1 cellular context compared by ENCODE assay signal in the genomic region with DNA sequence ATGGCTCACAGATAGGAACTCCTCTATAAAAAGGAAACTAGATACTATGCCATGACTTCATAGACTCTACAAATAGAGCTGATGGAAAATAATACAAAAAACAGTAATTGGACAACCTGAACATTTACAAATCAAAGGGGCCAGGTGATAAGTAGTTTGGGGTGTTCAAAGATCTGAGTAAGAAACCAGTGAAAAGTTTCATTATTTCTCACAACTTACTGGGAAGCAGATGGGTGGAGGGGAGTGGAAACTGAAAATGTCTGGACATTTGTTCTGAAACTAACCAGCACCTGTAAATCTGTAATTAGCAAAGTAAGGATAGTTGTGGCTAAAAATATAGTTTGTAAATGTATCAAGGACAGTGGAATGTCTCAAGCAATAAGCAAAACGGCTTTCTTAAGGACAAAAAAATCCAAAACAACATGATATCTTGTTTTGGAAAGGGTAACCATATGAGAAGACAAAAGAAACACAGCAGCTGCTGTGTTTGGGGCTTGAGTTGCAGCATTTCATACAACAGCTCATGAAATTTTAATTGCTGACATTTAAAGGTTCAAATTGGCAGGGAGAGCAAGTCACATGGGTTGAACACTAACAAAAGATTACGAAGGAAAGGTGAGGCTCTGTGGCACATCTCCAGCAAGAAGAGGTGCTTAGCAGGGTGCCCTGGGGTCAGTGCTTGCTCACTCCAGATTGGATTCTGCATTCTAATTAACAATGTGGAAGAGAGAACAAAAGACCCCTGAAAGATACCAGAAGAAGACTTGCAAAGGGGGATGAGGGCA.
TF ChIP-seq lines count a peak whose summit lies in the region.

No MANE protein-coding gene starts in this region.

TF ChIP-seq in GM12878, 131 proteins besides CTCF, POLR2A, EP300 and RAD21 (continued from another document):
- TF ChIP-seq, protein P1, sequence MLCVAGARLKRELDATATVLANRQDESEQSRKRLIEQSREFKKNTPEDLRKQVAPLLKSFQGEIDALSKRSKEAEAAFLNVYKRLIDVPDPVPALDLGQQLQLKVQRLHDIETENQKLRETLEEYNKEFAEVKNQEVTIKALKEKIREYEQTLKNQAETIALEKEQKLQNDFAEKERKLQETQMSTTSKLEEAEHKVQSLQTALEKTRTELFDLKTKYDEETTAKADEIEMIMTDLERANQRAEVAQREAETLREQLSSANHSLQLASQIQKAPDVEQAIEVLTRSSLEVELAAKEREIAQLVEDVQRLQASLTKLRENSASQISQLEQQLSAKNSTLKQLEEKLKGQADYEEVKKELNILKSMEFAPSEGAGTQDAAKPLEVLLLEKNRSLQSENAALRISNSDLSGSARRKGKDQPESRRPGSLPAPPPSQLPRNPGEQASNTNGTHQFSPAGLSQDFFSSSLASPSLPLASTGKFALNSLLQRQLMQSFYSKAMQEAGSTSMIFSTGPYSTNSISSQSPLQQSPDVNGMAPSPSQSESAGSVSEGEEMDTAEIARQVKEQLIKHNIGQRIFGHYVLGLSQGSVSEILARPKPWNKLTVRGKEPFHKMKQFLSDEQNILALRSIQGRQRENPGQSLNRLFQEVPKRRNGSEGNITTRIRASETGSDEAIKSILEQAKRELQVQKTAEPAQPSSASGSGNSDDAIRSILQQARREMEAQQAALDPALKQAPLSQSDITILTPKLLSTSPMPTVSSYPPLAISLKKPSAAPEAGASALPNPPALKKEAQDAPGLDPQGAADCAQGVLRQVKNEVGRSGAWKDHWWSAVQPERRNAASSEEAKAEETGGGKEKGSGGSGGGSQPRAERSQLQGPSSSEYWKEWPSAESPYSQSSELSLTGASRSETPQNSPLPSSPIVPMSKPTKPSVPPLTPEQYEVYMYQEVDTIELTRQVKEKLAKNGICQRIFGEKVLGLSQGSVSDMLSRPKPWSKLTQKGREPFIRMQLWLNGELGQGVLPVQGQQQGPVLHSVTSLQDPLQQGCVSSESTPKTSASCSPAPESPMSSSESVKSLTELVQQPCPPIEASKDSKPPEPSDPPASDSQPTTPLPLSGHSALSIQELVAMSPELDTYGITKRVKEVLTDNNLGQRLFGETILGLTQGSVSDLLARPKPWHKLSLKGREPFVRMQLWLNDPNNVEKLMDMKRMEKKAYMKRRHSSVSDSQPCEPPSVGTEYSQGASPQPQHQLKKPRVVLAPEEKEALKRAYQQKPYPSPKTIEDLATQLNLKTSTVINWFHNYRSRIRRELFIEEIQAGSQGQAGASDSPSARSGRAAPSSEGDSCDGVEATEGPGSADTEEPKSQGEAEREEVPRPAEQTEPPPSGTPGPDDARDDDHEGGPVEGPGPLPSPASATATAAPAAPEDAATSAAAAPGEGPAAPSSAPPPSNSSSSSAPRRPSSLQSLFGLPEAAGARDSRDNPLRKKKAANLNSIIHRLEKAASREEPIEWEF (IDR thresholded peaks at IDR 0.05; ENCODE audit: insufficient replicate concordance, low read depth, low read length): no peak
- TF ChIP-seq WRNIP1 (IDR thresholded peaks at IDR 0.05; ENCODE audit: borderline replicate concordance, low read depth, low read length) (no peak), BCL11A (IDR thresholded peaks at IDR 0.05; ENCODE audit: low read depth, low read length) (0 out of 2 replicates have a peak, but pooled peaks have one; percentile 42), SIX5 (IDR thresholded peaks at IDR 0.05; ENCODE audit: low read depth, low read length, severe bottlenecking) (no peak), ATF2 (IDR thresholded peaks at IDR 0.05; ENCODE audit: low read length) (0 out of 2 replicates have a peak, but pooled peaks have one; percentile 25), HSF1 (IDR thresholded peaks at IDR 0.05; ENCODE audit: low read depth, low read length) (no peak), JUNB (IDR thresholded peaks at IDR 0.05) (peak; percentile 64)
TF ChIP-seq in GM12878: peak in this region for 13.
